Comparison of ENCODE assay signal across 9 cellular contexts in genomic region chr14:75401356-75401755, GRCh38. TPM values are rescaled to one million over a fixed set of nuclear protein-coding genes. Genes with fewer than 3 reads are reported as not detected.
DNase-seq lines count a peak whose midpoint lies in the region; ATAC-seq and TF ChIP-seq lines count a peak whose summit lies in the region.
"Had no signal": no experiment of that assay in that cellular context is flagged by ENCODE, and none has a peak within 500 bp of the region (broad histone marks: within the 10 kb centered on the region; RNA-seq: fewer than 3 reads in every experiment).

No MANE protein-coding gene starts in this region.

- intact Hi-C loops in dendritic cell treated with granulocyte-macrophage colony-stimulating factor and Interleukin-4, amounts not matched to agents 40 ng/mL and 50 ng/mL, for 4 days (cut with micrococcal nuclease), result no loop called here
- intact Hi-C loops in lower leg skin (cut with DNase I; ENCODE audit: low total_unique reads), result no loop called here

- H3K9ac ChIP-seq in HUES64 (ENCODE audit: low read depth, low read length), result peak overlapping the region; percentile 14; the same call in 1 of the 2 replicates
- peak overlapping the region; percentile 66 to 71 for H3K9ac ChIP-seq in stomach smooth muscle (ENCODE audit: low read length in 2 of 2)

- no peaks in the 10 kb centered on the region for H3K36me3 Mint-ChIP-seq in dendritic cell treated with granulocyte-macrophage colony-stimulating factor and Interleukin-4, amounts not matched to agents 40 ng/mL and 50 ng/mL, for 4 days (ENCODE audit: low read depth)
- H3K36me3 Mint-ChIP-seq in activated T-cell treated with anti-CD3 and anti-CD28 coated beads, Interleukin-2, amount 50 U/mL, for 4 hours (ENCODE audit: insufficient read depth), result no peaks in the 10 kb centered on the region

- no peak for TF ChIP-seq POLR2A in lower leg skin (IDR thresholded peaks at IDR 0.05)

- H3K27ac ChIP-seq in HUES64 (ENCODE audit: low read depth, low read length), result no peak overlapping the region
- H3K27ac ChIP-seq in stomach smooth muscle (ENCODE audit: low read length), result peak overlapping the region; percentile 90

- TF ChIP-seq CTCF in lower leg skin (IDR thresholded peaks at IDR 0.05), result no peak

- H3K36me3 ChIP-seq in HUES64 (ENCODE audit: insufficient read depth, low read length) (no peaks in the 10 kb centered on the region), stomach smooth muscle (ENCODE audit: control insufficient read depth in 2 of 2, insufficient read depth in 2 of 2, low read length in 2 of 2) (no peaks in the 10 kb centered on the region)

- H3K4me3 ChIP-seq in HUES64 (ENCODE audit: low read length), result no peak overlapping the region
- no peak overlapping the region for H3K4me3 ChIP-seq in lower leg skin (ENCODE audit: low read depth, poor library complexity, severe bottlenecking)
- H3K4me3 ChIP-seq in stomach smooth muscle (ENCODE audit: low read length in 2 of 2), result peak overlapping the region; percentile 2 to 47

- H3K4me1 ChIP-seq in HUES64 (ENCODE audit: insufficient read depth, low read length) (peaks cover 11% of the 10 kb centered on the region), stomach smooth muscle (ENCODE audit: control insufficient read depth, insufficient read depth, low read length) (peaks cover 27% of the 10 kb centered on the region)

- ATAC-seq in HG02678 (IDR thresholded peaks at IDR 0.05; ENCODE audit: unreplicated experiment), result no peak
- ATAC-seq in activated T-cell treated with anti-CD3 and anti-CD28 coated beads, Interleukin-2, amount 50 U/mL, for 4 hours, result no peak

- H3K27me3 Mint-ChIP-seq in dendritic cell treated with granulocyte-macrophage colony-stimulating factor and Interleukin-4, amounts not matched to agents 40 ng/mL and 50 ng/mL, for 4 days, result no peaks in the 10 kb centered on the region
- H3K27me3 Mint-ChIP-seq in activated T-cell treated with anti-CD3 and anti-CD28 coated beads, Interleukin-2, amount 50 U/mL, for 4 hours (ENCODE audit: low read depth), result no peaks in the 10 kb centered on the region

- peaks cover 5% of the 10 kb centered on the region for H3K9me3 ChIP-seq in HUES64 (ENCODE audit: insufficient read depth, low read depth, low read length)
- H3K9me3 ChIP-seq in stomach smooth muscle (ENCODE audit: control insufficient read depth in 2 of 2, low read length in 2 of 2), result no peaks in the 10 kb centered on the region

- WGBS in HUES64, result 59% methylated on average over 10 of the region's 10 CpGs
- 15 to 22% methylated on average over 10 of the region's 10 CpGs for WGBS in lower leg skin, 2 donors

- no peak overlapping the region for H3K4me3 Mint-ChIP-seq in dendritic cell treated with granulocyte-macrophage colony-stimulating factor and Interleukin-4, amounts not matched to agents 40 ng/mL and 50 ng/mL, for 4 days
- no peak overlapping the region for H3K4me3 Mint-ChIP-seq in activated T-cell treated with anti-CD3 and anti-CD28 coated beads, Interleukin-2, amount 50 U/mL, for 4 hours

- DNase-seq in lower leg skin (ENCODE audit: low spot score in 2 of 2) (peak; percentile 57 to 89), NCI-H446 (lab: John Stamatoyannopoulos, UW) (no peak), NCI-H2171 treated with DMSO at 0.1 percent for 48 hours (lab: John Stamatoyannopoulos, UW) (no peak)
- DNase-seq in activated T-cell treated with anti-CD3 and anti-CD28 coated beads, Interleukin-2, amount 50 U/mL, for 4 hours, result no peak
- DNase-seq: stimulated activated CD4-positive, alpha-beta T cell treated with anti-CD3 and anti-CD28 coated beads, Interleukin-1b, Interleukin-23, amount 100 ng/mL, for 48 hours had no signal

- H3K27me3 ChIP-seq in HUES64 (ENCODE audit: insufficient read depth, low read length) (no peaks in the 10 kb centered on the region; the same call in 1 of the 2 replicates), stomach smooth muscle (ENCODE audit: control insufficient read depth in 1 of 2, insufficient read depth in 2 of 2, low read length in 2 of 2) (no peaks in the 10 kb centered on the region)

- H3K4me1 Mint-ChIP-seq in dendritic cell treated with granulocyte-macrophage colony-stimulating factor and Interleukin-4, amounts not matched to agents 40 ng/mL and 50 ng/mL, for 4 days (ENCODE audit: low read depth), result peaks cover 33% of the 10 kb centered on the region
- peaks cover 5% of the 10 kb centered on the region for H3K4me1 Mint-ChIP-seq in activated T-cell treated with anti-CD3 and anti-CD28 coated beads, Interleukin-2, amount 50 U/mL, for 4 hours (ENCODE audit: low read depth)

- H3K9me3 Mint-ChIP-seq in dendritic cell treated with granulocyte-macrophage colony-stimulating factor and Interleukin-4, amounts not matched to agents 40 ng/mL and 50 ng/mL, for 4 days, result no peaks in the 10 kb centered on the region
- no peaks in the 10 kb centered on the region for H3K9me3 Mint-ChIP-seq in activated T-cell treated with anti-CD3 and anti-CD28 coated beads, Interleukin-2, amount 50 U/mL, for 4 hours

- H3K27ac Mint-ChIP-seq in dendritic cell treated with granulocyte-macrophage colony-stimulating factor and Interleukin-4, amounts not matched to agents 40 ng/mL and 50 ng/mL, for 4 days, result peak overlapping the region; percentile 73

RNA-seq across cellular contexts. Expression of gene JDP2, which starts 26.5 kb away (rescaled TPM):
- polyA plus RNA-seq in HUES64 (2013, experiment 1 of 2), result 11.6 TPM
- 11.8 TPM for polyA plus RNA-seq in HUES64 (2013, experiment 2 of 2)
- total RNA-seq in lower leg skin, result 10 to 100 TPM; 31.7 to 53.9 (median 36.0) TPM
- 1 to 10 TPM in 2 of 3 donors, under 1 TPM in 1; 0.61 to 1.3 (median 1.3) TPM for total RNA-seq in activated T-cell treated with anti-CD3 and anti-CD28 coated beads, Interleukin-2, amount 50 U/mL, for 4 hours

Comparison
In these comparisons a context has a peak if more than half of its experiments do, and no peak if none do; other contexts are left out.
1. H3K4me3 ChIP-seq: peak in stomach smooth muscle (2 of 2); none in HUES64 (single experiment) and lower leg skin (single experiment).
2. DNase-seq: peak in lower leg skin (2 of 2); none in NCI-H446 (0 of 2), NCI-H2171 treated with DMSO at 0.1 percent for 48 hours (single experiment) and activated T-cell treated with anti-CD3 and anti-CD28 coated beads, Interleukin-2, amount 50 U/mL, for 4 hours (single experiment).
3. RNA of gene JDP2, which starts 26.5 kb away (total RNA-seq): 31.7 to 53.9 TPM in lower leg skin; 0.61 to 1.3 TPM in activated T-cell treated with anti-CD3 and anti-CD28 coated beads, Interleukin-2, amount 50 U/mL, for 4 hours; every median in the first group is over 10 times any median in the second.